ENCODE assay signal across 3 cellular contexts in genomic region chr3:21194036-21194435, GRCh38.
DNase-seq lines count a peak whose midpoint lies in the region; TF ChIP-seq lines count a peak whose summit lies in the region.
"Not testable (repeated sequence)": the region's sequence is repeated elsewhere in the genome, so short reads cannot be mapped to it uniquely, and the experiment has no call there.

No MANE protein-coding gene starts in this region.

- not testable (repeated sequence) for H3K9me3 ChIP-seq in endodermal cell (ENCODE audit: control insufficient read depth, low read length)

- H3K36me3 ChIP-seq in endodermal cell (ENCODE audit: control insufficient read depth, insufficient read depth, low read length); mesendoderm (ENCODE audit: control insufficient read depth, insufficient read depth, low read length): not testable (repeated sequence)

- not testable (repeated sequence) for H2AK5ac ChIP-seq in mesendoderm (ENCODE audit: low read length)

- DNase-seq in NCI-H82 (lab: John Stamatoyannopoulos, UW) (peak; percentile 0), endodermal cell (peak; percentile 55), mesendoderm (peak; percentile 66)

- not testable (repeated sequence) for H4K5ac ChIP-seq in mesendoderm (ENCODE audit: low read length)

- not testable (repeated sequence) for H3K4me1 Mint-ChIP-seq in endodermal cell

- 77% methylated on average over 2 of the region's 2 CpGs; no CpG with 5 or more reads in 1 of the 2 experiments for WGBS in endodermal cell (ENCODE audit: insufficient coverage in 1 of 2, insufficient read length in 1 of 2), 2 experiments
- WGBS in mesendoderm (ENCODE audit: extremely low coverage, insufficient coverage, low lambda C conversion rate), result no CpG with 5 or more reads among the region's 2 CpGs

- not testable (repeated sequence) for H3K79me1 ChIP-seq in mesendoderm (ENCODE audit: low read length)

- not testable (repeated sequence) for H3K4me3 ChIP-seq in endodermal cell (ENCODE audit: low read length); mesendoderm (ENCODE audit: low read length)

- not testable (repeated sequence) for H4K8ac ChIP-seq in mesendoderm (ENCODE audit: low read depth, low read length)

- H3K18ac ChIP-seq in mesendoderm (ENCODE audit: low read length), result not testable (repeated sequence)

- peak overlapping the region; percentile 4 for H3K27ac Mint-ChIP-seq in endodermal cell

- peak overlapping the region; percentile 11 for H2BK5ac ChIP-seq in mesendoderm (ENCODE audit: low read length)

- H3K9me3 Mint-ChIP-seq in endodermal cell, result not testable (repeated sequence)

- H3K9ac ChIP-seq in endodermal cell (ENCODE audit: extremely low read depth, low read length, poor library complexity, severe bottlenecking); mesendoderm (ENCODE audit: low read length): not testable (repeated sequence)

- H3K23ac ChIP-seq in mesendoderm (ENCODE audit: low read length), result not testable (repeated sequence)

- H2BK120ac ChIP-seq in mesendoderm (ENCODE audit: low read depth, low read length), result peak overlapping the region; percentile 61

- H3K27me3 Mint-ChIP-seq in endodermal cell (ENCODE audit: insufficient read depth), result not testable (repeated sequence)

- not testable (repeated sequence) for H3K4ac ChIP-seq in mesendoderm (ENCODE audit: low read depth, low read length)

- not testable (repeated sequence) for H3K79me2 ChIP-seq in mesendoderm (ENCODE audit: control insufficient read depth, insufficient read depth, low read length)

- not testable (repeated sequence) for H3K36me3 Mint-ChIP-seq in endodermal cell (ENCODE audit: low read depth)

- not testable (repeated sequence) for H3K4me3 Mint-ChIP-seq in endodermal cell

- not testable (repeated sequence) for H3K4me2 ChIP-seq in mesendoderm (ENCODE audit: low read length)

- not testable (repeated sequence) for TF ChIP-seq CTCF in endodermal cell (conservative IDR thresholded peaks at IDR 0.05)

- H3K27me3 ChIP-seq in endodermal cell (ENCODE audit: control insufficient read depth, insufficient read depth, low read length, poor library complexity, severe bottlenecking); mesendoderm (ENCODE audit: insufficient read depth, low read length, poor library complexity): not testable (repeated sequence)

- H3K4me1 ChIP-seq in endodermal cell (ENCODE audit: control insufficient read depth, insufficient read depth, low read length); mesendoderm (ENCODE audit: control insufficient read depth, low read depth, low read length): not testable (repeated sequence)

- H2BK15ac ChIP-seq in mesendoderm (replicated peaks; ENCODE audit: low read depth), result not testable (repeated sequence)

- H3K27ac ChIP-seq in endodermal cell (ENCODE audit: low read depth, low read length); mesendoderm (ENCODE audit: low read depth, low read length): not testable (repeated sequence)

- H3K56ac ChIP-seq in mesendoderm (ENCODE audit: low read length), result peak overlapping the region; percentile 37

Comparison
In these comparisons a context has a peak if more than half of its experiments do, and no peak if none do; other contexts are left out.
1. DNase-seq: peak in every context shown above with its lines; median percentile 66 in mesendoderm; 55 in endodermal cell; 0 in NCI-H82.